ENCODE assay signal across 31 cellular contexts in genomic region chr12:71000255-71000654, GRCh38.
DNase-seq lines count a peak whose midpoint lies in the region; ATAC-seq, FAIRE-seq and TF ChIP-seq lines count a peak whose summit lies in the region.
"Had no signal": no experiment of that assay in that cellular context is flagged by ENCODE, and none has a peak within 500 bp of the region (broad histone marks: within the 10 kb centered on the region; RNA-seq: fewer than 3 reads in every experiment).

No MANE protein-coding gene starts in this region.

- H3K4me1 ChIP-seq in breast epithelium (no peaks in the 10 kb centered on the region), HepG2 (ENCODE audit: insufficient read depth, low read length) (no peaks in the 10 kb centered on the region), Karpas-422 (ENCODE audit: low read length) (no peaks in the 10 kb centered on the region)

- H3K9ac ChIP-seq in HepG2 (ENCODE audit: insufficient read depth, low read depth, low read length) (no peak overlapping the region), Karpas-422 (ENCODE audit: low read length) (no peak overlapping the region)
- H3K9ac ChIP-seq: SK-N-SH had no signal

- H3K27ac ChIP-seq in breast epithelium (no peak overlapping the region), HepG2 (ENCODE audit: extremely low read length, insufficient read depth, low read length) (no peak overlapping the region), Karpas-422 (ENCODE audit: low read length) (no peak overlapping the region)
- H3K27ac ChIP-seq: 22Rv1, HL-60 had no signal

- WGBS in HepG2 (ENCODE audit: low lambda C conversion rate): 18% methylated on average over 2 of the region's 2 CpGs

- H3K9me2 ChIP-seq in Karpas-422 (replicated peaks; ENCODE audit: insufficient read depth, low read length): no peaks in the 10 kb centered on the region
- H3K9me2 ChIP-seq: SK-N-SH had no signal

- H3K9me3 ChIP-seq in breast epithelium (no peaks in the 10 kb centered on the region), HepG2 (ENCODE audit: low read length) (no peaks in the 10 kb centered on the region), Karpas-422 (ENCODE audit: low read length) (no peaks in the 10 kb centered on the region)
- H3K9me3 ChIP-seq: BE2C, SK-N-SH had no signal

- H3K4me2 ChIP-seq in HepG2 (ENCODE audit: low read depth, low read length) (no peak overlapping the region), Karpas-422 (ENCODE audit: low read depth, low read length, poor library complexity, severe bottlenecking) (no peak overlapping the region)
- H3K4me2 ChIP-seq: SK-N-SH had no signal

- H3K9me3 Mint-ChIP-seq in MCF 10A (ENCODE audit: unreplicated experiment) (no peaks in the 10 kb centered on the region), endothelial cell (ENCODE audit: unreplicated experiment) (no peaks in the 10 kb centered on the region)

- ATAC-seq in sciatic nerve: peak; percentile 59
- no peak for ATAC-seq in HepG2
- ATAC-seq: GM12878, HCT116 had no signal

- no peak for FAIRE-seq in HepG2 (lab: Jason Lieb, UNC)
- FAIRE-seq: GM12878, H1, RCC 7860 had no signal

- POLR2A ChIA-PET in MCF 10A (lab: Yijun Ruan, JAX) (interaction anchor here (0.6 kb wide), 2 partner anchors 9 to 615 kb away, joined by 3 to 5 read pairs; no protein-coding TSS in a partner anchor), HepG2 (lab: Yijun Ruan, JAX) (no interaction called here)

- peaks cover 11% of the 10 kb centered on the region for H3K4me1 Mint-ChIP-seq in MCF 10A (ENCODE audit: insufficient read depth, unreplicated experiment)
- peaks cover 33% of the 10 kb centered on the region for H3K4me1 Mint-ChIP-seq in endothelial cell (ENCODE audit: unreplicated experiment)
- H3K4me1 Mint-ChIP-seq: CD14-positive monocyte; CD8-positive, alpha-beta memory T cell had no signal

- TF ChIP-seq POLR2A in breast epithelium (IDR thresholded peaks at IDR 0.05) (no peak), HepG2 (IDR thresholded peaks at IDR 0.05; ENCODE audit: insufficient read depth in 1 of 2, low read depth in 2 of 2, low read length in 2 of 2) (no peak)

- H2AFZ ChIP-seq in HepG2 (ENCODE audit: low read length) (no peak overlapping the region), Karpas-422 (ENCODE audit: low read length) (no peak overlapping the region)

- H3K27me3 ChIP-seq in breast epithelium: no peaks in the 10 kb centered on the region
- no peaks in the 10 kb centered on the region for H3K27me3 ChIP-seq in HepG2 (ENCODE audit: control insufficient read depth in 1 of 2, insufficient read depth in 2 of 2, low read length in 2 of 2)
- H3K27me3 ChIP-seq in Karpas-422 (ENCODE audit: low read length): no peaks in the 10 kb centered on the region
- H3K27me3 ChIP-seq: BE2C had no signal

- H3K36me3 ChIP-seq in breast epithelium (no peaks in the 10 kb centered on the region), HepG2 (replicated peaks in 1 of 2; ENCODE audit: control insufficient read depth in 1 of 2, insufficient read depth in 2 of 2, low read length in 2 of 2) (no peaks in the 10 kb centered on the region), Karpas-422 (ENCODE audit: insufficient read depth, low read length) (no peaks in the 10 kb centered on the region)
- H3K36me3 ChIP-seq: BE2C had no signal

- H3K4me3 Mint-ChIP-seq in MCF 10A (ENCODE audit: unreplicated experiment) (no peak overlapping the region), endothelial cell (ENCODE audit: unreplicated experiment) (no peak overlapping the region)
- H3K4me3 Mint-ChIP-seq: CD14-positive monocyte; CD8-positive, alpha-beta memory T cell had no signal

- H4K20me1 ChIP-seq in HepG2 (ENCODE audit: insufficient read depth, low read length): no peaks in the 10 kb centered on the region
- H4K20me1 ChIP-seq in Karpas-422 (ENCODE audit: insufficient read depth, low read depth, low read length): no peaks in the 10 kb centered on the region

- no peak overlapping the region for H3K4me3 ChIP-seq in breast epithelium
- H3K4me3 ChIP-seq in HepG2 (replicated peaks in 1 of 3; ENCODE audit: insufficient read depth in 1 of 3, low read depth in 2 of 3, low read length in 3 of 3): no peak overlapping the region
- no peak overlapping the region for H3K4me3 ChIP-seq in Karpas-422 (ENCODE audit: low read length)
- H3K4me3 ChIP-seq: GM12878 had no signal

- H3K79me2 ChIP-seq in HepG2 (ENCODE audit: insufficient read depth, low read length) (no peaks in the 10 kb centered on the region), Karpas-422 (ENCODE audit: low read length) (no peaks in the 10 kb centered on the region)

- intact Hi-C loops in MCF 10A (cut with micrococcal nuclease) (no loop called here), breast epithelium (cut with DNase I; ENCODE audit: low total_unique reads) (no loop called here), sciatic nerve (cut with DNase I) (no loop called here), HepG2 (cut with micrococcal nuclease; ENCODE audit: unreplicated experiment) (loop anchor here (10.0 kb wide), 1 partner anchor 65 kb away; no protein-coding TSS in a partner anchor)

- TF ChIP-seq CTCF in MCF 10A (IDR thresholded peaks at IDR 0.05; ENCODE audit: unreplicated experiment) (no peak), breast epithelium (IDR thresholded peaks at IDR 0.05) (no peak), endothelial cell (IDR thresholded peaks at IDR 0.05; ENCODE audit: unreplicated experiment) (no peak), HepG2 (CRISPR knock-in tag; IDR thresholded peaks at IDR 0.05) (no peak)

- H3K27me3 Mint-ChIP-seq in MCF 10A (ENCODE audit: insufficient read depth, unreplicated experiment): no peaks in the 10 kb centered on the region
- H3K27me3 Mint-ChIP-seq in endothelial cell (ENCODE audit: unreplicated experiment): peaks cover 4% of the 10 kb centered on the region
- H3K27me3 Mint-ChIP-seq: CD8-positive, alpha-beta memory T cell had no signal

- TF ChIP-seq EP300 in HepG2 (IDR thresholded peaks at IDR 0.05; ENCODE audit: low read depth in 2 of 2, low read length in 2 of 2) (no peak), HepG2 (CRISPR knock-in tag; IDR thresholded peaks at IDR 0.05; ENCODE audit: borderline replicate concordance) (no peak)

- H3K27ac Mint-ChIP-seq in MCF 10A (ENCODE audit: low read depth, unreplicated experiment) (peak overlapping the region; percentile 4), endothelial cell (ENCODE audit: unreplicated experiment) (peak overlapping the region; percentile 65)
- H3K27ac Mint-ChIP-seq: CD8-positive, alpha-beta memory T cell had no signal

- no peak for DNase-seq in MCF 10A (ENCODE audit: unreplicated experiment)
- DNase-seq in breast epithelium (ENCODE audit: low spot score in 2 of 2): no peak
- no peak for DNase-seq in endothelial cell (ENCODE audit: low spot score)
- DNase-seq in sciatic nerve (ENCODE audit: low spot score): no peak
- DNase-seq in HepG2 (ENCODE audit: low spot score): no peak
- DNase-seq in NCI-H774 (lab: John Stamatoyannopoulos, UW): no peak
- DNase-seq in Karpas-422: no peak
- no peak for DNase-seq in HuH-7.5 (ENCODE audit: low spot score)
- DNase-seq: ACHN; BE2C; CD8-positive, alpha-beta memory T cell; DMS 273 treated with DMSO at 0.1 percent for 48 hours; DMS79; EL; GDM1; NCI-H1092; NCI-H1417 treated with DMSO at 0.1 percent for 48 hours; NCI-H1694 treated with DMSO at 0.1 percent for 48 hours; NCI-H2081; NCI-H2227 treated with DMSO at 0.1 percent for 48 hours; NCI-H510A; NCI-H748 treated with DMSO at 0.1 percent for 48 hours; SIG-M5; SK-N-SH had no signal

- no peak for TF ChIP-seq RAD21 in HepG2 (CRISPR knock-in tag; IDR thresholded peaks at IDR 0.05)

- BruUV-seq in MCF 10A (replicated peaks; lab: Mats Ljungman, UMichigan): no TSS peak
- BruUV-seq in HepG2 (replicated peaks; lab: Mats Ljungman, UMichigan): no TSS peak

- in situ Hi-C loops in HepG2 (cut with HindIII; ENCODE audit: extremely low pct_ligation_motif_present, low pct_unique_long_range_greater_than_20kb): loop anchor here (25.0 kb wide), 1 partner anchor 263 kb away; no protein-coding TSS in a partner anchor

- CTCF ChIA-PET in MCF 10A (lab: Yijun Ruan, JAX) (interaction anchor here (0.6 to 1.3 kb wide), 3 partner anchors 13 to 1345 kb away, joined by 3 to 5 read pairs (median 3); no protein-coding TSS in a partner anchor), HepG2 (lab: Yijun Ruan, JAX; ENCODE audit: low intra/inter-chr PET ratio, low total read pairs) (no interaction called here)

- H3K36me3 Mint-ChIP-seq in MCF 10A (ENCODE audit: insufficient read depth, unreplicated experiment) (no peaks in the 10 kb centered on the region), endothelial cell (ENCODE audit: low read depth, unreplicated experiment) (no peaks in the 10 kb centered on the region)
- H3K36me3 Mint-ChIP-seq: CD14-positive monocyte; CD8-positive, alpha-beta memory T cell had no signal

TF ChIP-seq in HepG2, 621 proteins besides CTCF, POLR2A, EP300 and RAD21:
- no peak for TF ChIP-seq EHMT2 (IDR thresholded peaks at IDR 0.05; ENCODE audit: borderline replicate concordance, low read depth, low read length)
- TF ChIP-seq PRPF4 (IDR thresholded peaks at IDR 0.05; ENCODE audit: low read depth, low read length, poor library complexity, severe bottlenecking): no peak
- TF ChIP-seq ZC3H13 (CRISPR knock-in tag; IDR thresholded peaks at IDR 0.05): no peak
- no peak for TF ChIP-seq HDAC6 (IDR thresholded peaks at IDR 0.05; ENCODE audit: low read depth, low read length)
- TF ChIP-seq ZEB1 (IDR thresholded peaks at IDR 0.05; ENCODE audit: insufficient replicate concordance, low read depth): no peak
- TF ChIP-seq ZNF768 (CRISPR knock-in tag; IDR thresholded peaks at IDR 0.05): no peak
- TF ChIP-seq MAFK (conservative IDR thresholded peaks at IDR 0.05 in 1 of 2, IDR thresholded peaks at IDR 0.05 in 1 of 2; ENCODE audit: low read length in 2 of 2): no peak
- TF ChIP-seq HHEX (CRISPR knock-in tag; IDR thresholded peaks at IDR 0.05): no peak
- TF ChIP-seq ZNF850 (CRISPR knock-in tag; conservative IDR thresholded peaks at IDR 0.05): no peak
- no peak for TF ChIP-seq ZNF143 (CRISPR knock-in tag; IDR thresholded peaks at IDR 0.05)
- TF ChIP-seq HOXD1 (CRISPR knock-in tag; IDR thresholded peaks at IDR 0.05): no peak
- no peak for TF ChIP-seq ZSCAN5A (CRISPR knock-in tag; IDR thresholded peaks at IDR 0.05; ENCODE audit: borderline replicate concordance)
